Comparison of ENCODE assay signal across 14 cellular contexts in genomic region chr1:144538736-144539135, GRCh38. TPM values are rescaled to one million over a fixed set of nuclear protein-coding genes. Genes with fewer than 3 reads are reported as not detected.
"Had no signal": no experiment of that assay in that cellular context is flagged by ENCODE, and none has a peak within 500 bp of the region (broad histone marks: within the 10 kb centered on the region; RNA-seq: fewer than 3 reads in every experiment).

No MANE protein-coding gene starts in this region.

RNA-seq across cellular contexts. Expression of gene PPIAL4F, which starts 54.0 kb away (rescaled TPM):
- total RNA-seq: activated B cell treated with CpG ODN at 0.5 μM for 24 hours; activated CD4-positive, alpha-beta memory T cell treated with anti-CD3 and anti-CD28 coated beads, Interleukin-2, amount 10 ng/mL, durations not matched to agents 7 days and 5 days; activated CD4-positive, alpha-beta T cell treated with anti-CD3 and anti-CD28 coated beads, Interleukin-2, amount 10 ng/mL, durations not matched to agents 7 days and 5 days; activated CD8-positive, alpha-beta memory T cell treated with anti-CD3 and anti-CD28 coated beads, Interleukin-2, amount 10 ng/mL, durations not matched to agents 7 days and 5 days; activated CD8-positive, alpha-beta T cell treated with anti-CD3 and anti-CD28 coated beads, Interleukin-2, amount 10 ng/mL, durations not matched to agents 7 days and 5 days; activated naive CD4-positive, alpha-beta T cell treated with anti-CD3 and anti-CD28 coated beads, Interleukin-2, amount 50 U/mL, for 72 hours; activated naive CD8-positive, alpha-beta T cell treated with anti-CD3 and anti-CD28 coated beads for 36 hours; activated T-helper 2 cell treated with anti-CD3 and anti-CD28 coated beads, Interferon-gamma antibody, Interleukin-2, Interleukin-4, amounts not matched to agents 10 μg/mL and 5 μg/mL and 100 μg/mL, durations not matched to agents 14 hours and 24 hours and 36 hours; adrenal gland; aorta; astrocyte; body of pancreas; cardiac septum; cerebellum had no signal
- polyA plus RNA-seq: adrenal gland, aorta had no signal
